7 cellular contexts compared by ENCODE assay signal in the genomic region with DNA sequence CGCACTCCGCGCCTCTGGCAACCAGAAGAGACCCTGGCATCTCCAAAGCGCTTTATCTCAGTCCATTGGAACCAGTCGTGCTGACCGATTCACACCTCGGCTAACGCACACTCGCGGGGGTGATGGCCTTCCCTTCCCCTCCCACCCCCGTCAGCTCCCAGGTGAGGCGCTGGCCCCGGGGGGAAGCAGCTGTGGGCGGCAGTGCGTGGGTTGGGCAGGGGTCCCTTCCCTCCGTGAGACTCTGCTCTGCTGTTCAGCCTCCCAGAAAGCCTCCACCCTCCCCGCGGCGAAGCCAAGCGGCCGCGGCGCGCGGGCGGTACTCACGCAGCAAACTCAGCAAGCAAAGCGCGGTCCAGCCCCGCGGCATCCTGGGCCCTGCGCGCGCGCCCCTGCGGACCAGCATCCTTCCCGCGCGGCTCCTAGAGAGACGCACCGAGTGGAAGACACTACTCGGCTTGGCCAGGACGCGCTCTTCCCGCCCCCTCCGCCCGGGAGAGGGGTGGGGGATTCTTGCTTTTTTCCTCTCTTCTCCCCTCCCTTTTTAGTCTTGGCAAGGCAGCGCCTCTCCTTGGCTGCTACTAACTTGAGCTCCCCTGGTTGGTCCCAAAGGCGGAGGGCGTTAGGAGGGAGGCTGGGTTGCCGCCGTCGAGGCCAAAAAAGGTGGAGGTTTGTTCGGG. TPM values are rescaled to one million over a fixed set of nuclear protein-coding genes. Genes with fewer than 3 reads are reported as not detected.
DNase-seq lines count a peak whose midpoint lies in the region; ATAC-seq and TF ChIP-seq lines count a peak whose summit lies in the region.

A gene with protein sequence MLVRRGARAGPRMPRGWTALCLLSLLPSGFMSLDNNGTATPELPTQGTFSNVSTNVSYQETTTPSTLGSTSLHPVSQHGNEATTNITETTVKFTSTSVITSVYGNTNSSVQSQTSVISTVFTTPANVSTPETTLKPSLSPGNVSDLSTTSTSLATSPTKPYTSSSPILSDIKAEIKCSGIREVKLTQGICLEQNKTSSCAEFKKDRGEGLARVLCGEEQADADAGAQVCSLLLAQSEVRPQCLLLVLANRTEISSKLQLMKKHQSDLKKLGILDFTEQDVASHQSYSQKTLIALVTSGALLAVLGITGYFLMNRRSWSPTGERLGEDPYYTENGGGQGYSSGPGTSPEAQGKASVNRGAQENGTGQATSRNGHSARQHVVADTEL (minus strand): TSS at position 448 of the 677 bp plus-strand sequence. CDS start 45 bp downstream, at position 403.

- H3K9me3 Mint-ChIP-seq in activated T-cell treated with anti-CD3 and anti-CD28 coated beads, Interleukin-2, amount 50 U/mL, for 4 hours, result no peaks in the 10 kb centered on the region

- peak within 1 kb of the TSS; percentile 37 for H3K4me3 Mint-ChIP-seq in activated T-cell treated with anti-CD3 and anti-CD28 coated beads, Interleukin-2, amount 50 U/mL, for 4 hours

- intact Hi-C loops in Right ventricle myocardium inferior (cut with DNase I), result no loop called here
- intact Hi-C loops in posterior cingulate gyrus (cut with DNase I), result no loop called here

- no peak for DNase-seq in HFF-Myc (ENCODE audit: extremely low read depth, low read depth)
- no peak for DNase-seq in activated T-cell treated with anti-CD3 and anti-CD28 coated beads, Interleukin-2, amount 50 U/mL, for 4 hours
- DNase-seq in Right ventricle myocardium inferior (ENCODE audit: missing footprints), result peak; percentile 83
- peak in 6 of 10 donors; percentile 23 to 86 (median 54) for DNase-seq in posterior cingulate gyrus
- DNase-seq in NCI-H187 (lab: John Stamatoyannopoulos, UW), result no peak

- H3K27me3 Mint-ChIP-seq in activated T-cell treated with anti-CD3 and anti-CD28 coated beads, Interleukin-2, amount 50 U/mL, for 4 hours (ENCODE audit: low read depth), result peaks cover 46% of the 10 kb centered on the region

- ATAC-seq in activated T-cell treated with anti-CD3 and anti-CD28 coated beads, Interleukin-2, amount 50 U/mL, for 4 hours, result peak; percentile 71 to 80
- ATAC-seq in Right ventricle myocardium inferior (peak; percentile 75), HG03045 (IDR thresholded peaks at IDR 0.05; ENCODE audit: unreplicated experiment) (no peak), HG03039 (IDR thresholded peaks at IDR 0.05; ENCODE audit: unreplicated experiment) (no peak)

- H3K4me1 Mint-ChIP-seq in activated T-cell treated with anti-CD3 and anti-CD28 coated beads, Interleukin-2, amount 50 U/mL, for 4 hours (ENCODE audit: low read depth), result peaks cover 16% of the 10 kb centered on the region

- H3K36me3 Mint-ChIP-seq in activated T-cell treated with anti-CD3 and anti-CD28 coated beads, Interleukin-2, amount 50 U/mL, for 4 hours (ENCODE audit: insufficient read depth), result no peaks in the 10 kb centered on the region

- no peak for TF ChIP-seq CTCF in HFF-Myc (IDR thresholded peaks at IDR 0.05; ENCODE audit: low read depth, low read length, missing control alignments)

- H3K4me3 ChIP-seq in HFF-Myc (replicated peaks; ENCODE audit: low read depth, low read length), result peak within 1 kb of the TSS; percentile 17

RNA-seq across cellular contexts. Expression of the gene that starts here (rescaled TPM):
- under 1 TPM; 0.05 to 0.20 (median 0.08) TPM for total RNA-seq in activated T-cell treated with anti-CD3 and anti-CD28 coated beads, Interleukin-2, amount 50 U/mL, for 4 hours
- total RNA-seq in Right ventricle myocardium inferior, result 84.8 TPM

Comparison
In these comparisons a context has a peak if more than half of its experiments do, and no peak if none do; other contexts are left out.
1. RNA of the gene that starts here (total RNA-seq): 84.8 TPM in Right ventricle myocardium inferior (single experiment); 0.05 to 0.20 TPM in activated T-cell treated with anti-CD3 and anti-CD28 coated beads, Interleukin-2, amount 50 U/mL, for 4 hours; every median in the first group is over 10 times any median in the second.
2. Peak in ATAC-seq in activated T-cell treated with anti-CD3 and anti-CD28 coated beads, Interleukin-2, amount 50 U/mL, for 4 hours; RNA of the gene not detected or under 1 TPM.
3. DNase-seq: peak in Right ventricle myocardium inferior (single experiment) and posterior cingulate gyrus (6 of 10); none in HFF-Myc (single experiment), activated T-cell treated with anti-CD3 and anti-CD28 coated beads, Interleukin-2, amount 50 U/mL, for 4 hours (single experiment) and NCI-H187 (0 of 2).